Comparison of ENCODE assay signal across 8 cellular contexts in genomic region chr12:121776190-121777098, GRCh38. TPM values are rescaled to one million over a fixed set of nuclear protein-coding genes. Genes with fewer than 3 reads are reported as not detected.
DNase-seq lines count a peak whose midpoint lies in the region; ATAC-seq and TF ChIP-seq lines count a peak whose summit lies in the region.

No MANE protein-coding gene starts in this region.

- peaks cover 10% of the 10 kb centered on the region for H3K4me1 Mint-ChIP-seq in activated T-helper 2 cell treated with anti-CD3 and anti-CD28 coated beads, Interferon-gamma antibody, Interleukin-2, Interleukin-4, amounts not matched to agents 10 μg/mL and 5 μg/mL and 100 μg/mL, durations not matched to agents 14 hours and 24 hours and 36 hours (ENCODE audit: low read depth)

- no CpG with 5 or more reads among the region's 24 CpGs for WGBS in trophoblast cell (ENCODE audit: extremely low coverage, insufficient coverage, insufficient read length)

- no peak overlapping the region for H3K27ac Mint-ChIP-seq in activated T-helper 2 cell treated with anti-CD3 and anti-CD28 coated beads, Interferon-gamma antibody, Interleukin-2, Interleukin-4, amounts not matched to agents 10 μg/mL and 5 μg/mL and 100 μg/mL, durations not matched to agents 14 hours and 24 hours and 36 hours

- no peak overlapping the region for H3K4ac ChIP-seq in trophoblast cell (ENCODE audit: low read depth, low read length)

- H3K9me3 ChIP-seq in RWPE2 (ENCODE audit: severe bottlenecking) = no peaks in the 10 kb centered on the region
- H3K9me3 ChIP-seq in trophoblast cell (ENCODE audit: insufficient read depth, low read depth, low read length) = peaks cover 2% of the 10 kb centered on the region
- H3K9me3 ChIP-seq in upper lobe of right lung = no peaks in the 10 kb centered on the region

- H3K36me3 ChIP-seq in RWPE2 (ENCODE audit: low read depth) (peaks cover 25% of the 10 kb centered on the region), trophoblast cell (ENCODE audit: control insufficient read depth in 1 of 2, insufficient read depth in 2 of 2, low read length in 2 of 2) (peaks cover 8 to 20% of the 10 kb centered on the region in 2 experiments), upper lobe of right lung (no peaks in the 10 kb centered on the region)

- peaks cover 6% of the 10 kb centered on the region for H3K79me1 ChIP-seq in trophoblast cell (ENCODE audit: low read length)

- peak overlapping the region; percentile 12 for H4K12ac ChIP-seq in trophoblast cell (ENCODE audit: low read depth, low read length)

- no peak overlapping the region for H3K14ac ChIP-seq in trophoblast cell (ENCODE audit: low read length)

- no peaks in the 10 kb centered on the region for H3K27me3 Mint-ChIP-seq in activated T-helper 2 cell treated with anti-CD3 and anti-CD28 coated beads, Interferon-gamma antibody, Interleukin-2, Interleukin-4, amounts not matched to agents 10 μg/mL and 5 μg/mL and 100 μg/mL, durations not matched to agents 14 hours and 24 hours and 36 hours (ENCODE audit: low read depth)

- no peak overlapping the region for H2BK120ac ChIP-seq in trophoblast cell (ENCODE audit: insufficient read depth, low read length, poor library complexity)

- H3K23ac ChIP-seq in trophoblast cell (ENCODE audit: low read length) = no peak overlapping the region

- H2AFZ ChIP-seq in trophoblast cell (ENCODE audit: insufficient read depth, low read length, poor library complexity) = no peak overlapping the region

- H3K4me1 ChIP-seq in RWPE2 (ENCODE audit: insufficient read depth, poor library complexity, severe bottlenecking) (peaks cover 2% of the 10 kb centered on the region), foreskin keratinocyte (no peaks in the 10 kb centered on the region), trophoblast cell (ENCODE audit: control insufficient read depth in 1 of 2, insufficient read depth in 2 of 2, low read length in 2 of 2) (peaks cover 11 to 15% of the 10 kb centered on the region in 2 experiments), upper lobe of right lung (peaks cover 2% of the 10 kb centered on the region)

- H3K36me3 Mint-ChIP-seq in activated T-helper 2 cell treated with anti-CD3 and anti-CD28 coated beads, Interferon-gamma antibody, Interleukin-2, Interleukin-4, amounts not matched to agents 10 μg/mL and 5 μg/mL and 100 μg/mL, durations not matched to agents 14 hours and 24 hours and 36 hours (ENCODE audit: low read depth) = peaks cover 18% of the 10 kb centered on the region

- no peaks in the 10 kb centered on the region for H3K79me2 ChIP-seq in trophoblast cell (ENCODE audit: control insufficient read depth, insufficient read depth, low read length, poor library complexity)

- intact Hi-C loops in activated T-helper 2 cell treated with anti-CD3 and anti-CD28 coated beads, Interferon-gamma antibody, Interleukin-2, Interleukin-4, amounts not matched to agents 10 μg/mL and 5 μg/mL and 100 μg/mL, durations not matched to agents 14 hours and 24 hours and 36 hours (cut with micrococcal nuclease) = loop anchor here (1.0 to 5.0 kb wide), 2 partner anchors 18 to 36 kb away; no protein-coding TSS in a partner anchor
- intact Hi-C loops in upper lobe of right lung (cut with DNase I) = loop anchor here (10.0 kb wide), 1 partner anchor 72 kb away; no protein-coding TSS in a partner anchor

- no peak overlapping the region for H3K9ac ChIP-seq in trophoblast cell (ENCODE audit: low read length)

- no peaks in the 10 kb centered on the region for H3K9me3 Mint-ChIP-seq in activated T-helper 2 cell treated with anti-CD3 and anti-CD28 coated beads, Interferon-gamma antibody, Interleukin-2, Interleukin-4, amounts not matched to agents 10 μg/mL and 5 μg/mL and 100 μg/mL, durations not matched to agents 14 hours and 24 hours and 36 hours

- H3K18ac ChIP-seq in trophoblast cell (ENCODE audit: low read length) = no peak overlapping the region

- peak; percentile 50 for ATAC-seq in HG02870 (IDR thresholded peaks at IDR 0.05; ENCODE audit: unreplicated experiment)
- ATAC-seq in RWPE2 (ENCODE audit: low read depth) = peak; percentile 56
- ATAC-seq in foreskin keratinocyte = peak; percentile 24
- peak; percentile 70 for ATAC-seq in upper lobe of right lung

- TF ChIP-seq CTCF in RWPE2 (IDR thresholded peaks at IDR 0.05; ENCODE audit: poor library complexity, severe bottlenecking) (peak; percentile 94), foreskin keratinocyte (conservative IDR thresholded peaks at IDR 0.05) (peak; percentile 86), upper lobe of right lung (IDR thresholded peaks at IDR 0.05) (peak; percentile 85)

- peak overlapping the region; percentile 57 for H4K8ac ChIP-seq in trophoblast cell (ENCODE audit: low read depth, low read length)

- H3K4me3 Mint-ChIP-seq in activated T-helper 2 cell treated with anti-CD3 and anti-CD28 coated beads, Interferon-gamma antibody, Interleukin-2, Interleukin-4, amounts not matched to agents 10 μg/mL and 5 μg/mL and 100 μg/mL, durations not matched to agents 14 hours and 24 hours and 36 hours (ENCODE audit: low read depth) = no peak overlapping the region

- H4K91ac ChIP-seq in trophoblast cell (ENCODE audit: low read depth, low read length) = no peak overlapping the region

- H2BK12ac ChIP-seq in trophoblast cell (ENCODE audit: low read length) = peak overlapping the region; percentile 29

- no peak overlapping the region for H3K4me2 ChIP-seq in trophoblast cell (ENCODE audit: low read length)

- H2AK5ac ChIP-seq in trophoblast cell (ENCODE audit: low read length) = peak overlapping the region; percentile 26

- H3K27me3 ChIP-seq in RWPE2 (ENCODE audit: insufficient read depth, poor library complexity, severe bottlenecking) (no peaks in the 10 kb centered on the region), foreskin keratinocyte (no peaks in the 10 kb centered on the region), trophoblast cell (ENCODE audit: insufficient read depth, low read length) (no peaks in the 10 kb centered on the region), upper lobe of right lung (no peaks in the 10 kb centered on the region)

- DNase-seq in DMS79 treated with DMSO at 0.1 percent for 48 hours (lab: John Stamatoyannopoulos, UW) = peak; percentile 11
- DNase-seq in RWPE2 (ENCODE audit: low spot score) = no peak
- DNase-seq in activated T-helper 2 cell treated with anti-CD3 and anti-CD28 coated beads, Interferon-gamma antibody, Interleukin-2, Interleukin-4, amounts not matched to agents 10 μg/mL and 5 μg/mL and 100 μg/mL, durations not matched to agents 14 hours and 24 hours and 36 hours (ENCODE audit: low spot score) = peak; percentile 75
- DNase-seq in foreskin keratinocyte = no peak
- peak; percentile 56 to 83 for DNase-seq in trophoblast cell
- DNase-seq in upper lobe of right lung = peak; percentile 93
- no peak for DNase-seq in middle frontal gyrus (ENCODE audit: extremely low spot score, low spot score)

- H3K27ac ChIP-seq in RWPE2 (ENCODE audit: poor library complexity, severe bottlenecking) = no peak overlapping the region
- H3K27ac ChIP-seq in foreskin keratinocyte = no peak overlapping the region
- no peak overlapping the region for H3K27ac ChIP-seq in trophoblast cell (ENCODE audit: low read depth, low read length)
- H3K27ac ChIP-seq in upper lobe of right lung = no peak overlapping the region

- H3K4me3 ChIP-seq in RWPE2 (ENCODE audit: severe bottlenecking) = no peak overlapping the region
- H3K4me3 ChIP-seq in trophoblast cell (ENCODE audit: low read depth, low read length) = peak overlapping the region; percentile 7
- H3K4me3 ChIP-seq in upper lobe of right lung = no peak overlapping the region

- H2BK5ac ChIP-seq in trophoblast cell (ENCODE audit: low read depth, low read length, poor library complexity) = no peak overlapping the region

RNA-seq across cellular contexts. Expression of gene RHOF, which starts 17.0 kb away (rescaled TPM):
- 115 and 119 TPM in 2 replicates for total RNA-seq in activated T-helper 2 cell treated with anti-CD3 and anti-CD28 coated beads, Interferon-gamma antibody, Interleukin-2, Interleukin-4, amounts not matched to agents 10 μg/mL and 5 μg/mL and 100 μg/mL, durations not matched to agents 14 hours and 24 hours and 36 hours
- total RNA-seq in foreskin keratinocyte (5.0 and 5.5 TPM in 2 replicates), upper lobe of right lung (41.0 TPM)
- 4.8 and 6.0 TPM in 2 replicates for polyA plus RNA-seq in foreskin keratinocyte
- polyA plus RNA-seq in trophoblast cell (2013) = 10.9 and 11.1 TPM in 2 replicates

RNA-seq across cellular contexts. Expression of gene SETD1B, which starts 27.4 kb away (rescaled TPM):
- total RNA-seq in activated T-helper 2 cell treated with anti-CD3 and anti-CD28 coated beads, Interferon-gamma antibody, Interleukin-2, Interleukin-4, amounts not matched to agents 10 μg/mL and 5 μg/mL and 100 μg/mL, durations not matched to agents 14 hours and 24 hours and 36 hours = 23.3 and 24.0 TPM in 2 replicates
- total RNA-seq in foreskin keratinocyte (5.5 and 6.1 TPM in 2 replicates), upper lobe of right lung (18.4 TPM)
- 2.2 and 2.6 TPM in 2 replicates for polyA plus RNA-seq in foreskin keratinocyte
- 19.3 and 19.5 TPM in 2 replicates for polyA plus RNA-seq in trophoblast cell (2013)

Comparison
In these comparisons a context has a peak if more than half of its experiments do, and no peak if none do; other contexts are left out.
1. DNase-seq: peak in DMS79 treated with DMSO at 0.1 percent for 48 hours (single experiment), activated T-helper 2 cell treated with anti-CD3 and anti-CD28 coated beads, Interferon-gamma antibody, Interleukin-2, Interleukin-4, amounts not matched to agents 10 μg/mL and 5 μg/mL and 100 μg/mL, durations not matched to agents 14 hours and 24 hours and 36 hours (single experiment), trophoblast cell (2 of 2) and upper lobe of right lung (single experiment); none in RWPE2 (single experiment), foreskin keratinocyte (0 of 2) and middle frontal gyrus (single experiment).
2. Peak in every context shown above with its lines, with median percentiles within 50 percentile points of each other: ATAC-seq and CTCF ChIP-seq.